ENCODE assay signal across 1 cellular context in genomic region chr7:88219781-88220747, GRCh38.
TF ChIP-seq lines count a peak whose summit lies in the region.

Gene SRI (minus strand): TSS chr7:88220038. CDS start chr7:88220026, 12 bp downstream.

TF ChIP-seq in K562, 482 proteins besides CTCF, POLR2A, EP300 and RAD21 (continued from another document and continues in another):
- TF ChIP-seq PRDM10 (IDR thresholded peaks at IDR 0.05; ENCODE audit: partially characterized antibody) (peak; percentile 100), ZNF24 (IDR thresholded peaks at IDR 0.05) (0 out of 2 replicates have a peak, but pooled peaks have one; percentile 29), ZFX (CRISPR knock-in tag; IDR thresholded peaks at IDR 0.05) (peak; percentile 95), SFPQ (IDR thresholded peaks at IDR 0.05; ENCODE audit: low read depth, low read length) (no peak), PCBP1 (IDR thresholded peaks at IDR 0.05; ENCODE audit: low read depth, low read length, poor library complexity, severe bottlenecking) (peak; percentile 34), EGR1 (conservative IDR thresholded peaks at IDR 0.05) (peak; percentile 43), MNT (conservative IDR thresholded peaks at IDR 0.05) (peak; percentile 48 to 81; a peak in 3 of 4 replicates), ASH1L (IDR thresholded peaks at IDR 0.05; ENCODE audit: borderline replicate concordance, low read depth, partially characterized antibody) (peak; percentile 84), ZNF668 (CRISPR knock-in tag; IDR thresholded peaks at IDR 0.05) (no peak), ZHX1 (conservative IDR thresholded peaks at IDR 0.05; ENCODE audit: low read length) (0 out of 2 replicates have a peak, but pooled peaks have one; percentile 35), KAT7 (CRISPR knock-in tag; IDR thresholded peaks at IDR 0.05; ENCODE audit: borderline replicate concordance) (peak; percentile 61; the same call in 1 of the 2 replicates), ZKSCAN1 (IDR thresholded peaks at IDR 0.05; ENCODE audit: low read depth, low read length) (peak; percentile 42; the same call in 1 of the 2 replicates), XRCC5 (IDR thresholded peaks at IDR 0.05; ENCODE audit: low read depth, low read length) (peak; percentile 94), ZBTB17 (CRISPR knock-in tag; IDR thresholded peaks at IDR 0.05) (0 out of 2 replicates have a peak, but pooled peaks have one; percentile 15), ZNF740 (CRISPR knock-in tag; IDR thresholded peaks at IDR 0.05) (0 out of 2 replicates have a peak, but pooled peaks have one; percentile 20), ZNF740 (tag; IDR thresholded peaks at IDR 0.05) (no peak), HMG20B (CRISPR knock-in tag; IDR thresholded peaks at IDR 0.05) (no peak), ATF7 (IDR thresholded peaks at IDR 0.05) (peak; percentile 100), JUNB (CRISPR knock-in tag; conservative IDR thresholded peaks at IDR 0.05) (no peak), SREBF1 (IDR thresholded peaks at IDR 0.05; ENCODE audit: borderline replicate concordance, low read depth, low read length) (peak; percentile 83; the same call in 1 of the 2 replicates), ZBTB33 (CRISPR knock-in tag; IDR thresholded peaks at IDR 0.05) (0 out of 2 replicates have a peak, but pooled peaks have one; percentile 41), PHF8 (IDR thresholded peaks at IDR 0.05; ENCODE audit: borderline replicate concordance, low read length) (peak; percentile 92), GABPB2 (CRISPR knock-in tag; conservative IDR thresholded peaks at IDR 0.05) (no peak), SMARCB1 (IDR thresholded peaks at IDR 0.05; ENCODE audit: insufficient read length, low read depth) (no peak), THAP7 (CRISPR knock-in tag; IDR thresholded peaks at IDR 0.05) (peak; percentile 81; the same call in 1 of the 2 replicates), TOE1 (IDR thresholded peaks at IDR 0.05; ENCODE audit: borderline replicate concordance) (peak; percentile 93), TOE1 (CRISPR knock-in tag; IDR thresholded peaks at IDR 0.05; ENCODE audit: borderline replicate concordance, low read depth) (no peak), MTA3 (IDR thresholded peaks at IDR 0.05; ENCODE audit: borderline replicate concordance) (peak; percentile 64; the same call in 1 of the 2 replicates), GTF2F1 (IDR thresholded peaks at IDR 0.05; ENCODE audit: low read depth, low read length) (no peak), FOXA3 (CRISPR knock-in tag; conservative IDR thresholded peaks at IDR 0.05 in 1 of 2, IDR thresholded peaks at IDR 0.05 in 1 of 2) (no peak), ARID4B (CRISPR knock-in tag; IDR thresholded peaks at IDR 0.05) (0 out of 2 replicates have a peak, but pooled peaks have one; percentile 26), GMEB1 (CRISPR knock-in tag; IDR thresholded peaks at IDR 0.05) (peak; percentile 57; the same call in 1 of the 2 replicates), ZBTB7A (IDR thresholded peaks at IDR 0.05; ENCODE audit: borderline replicate concordance, control insufficient read depth, low read depth, low read length) (peak; percentile 31; the same call in 1 of the 2 replicates), NR2C2 (CRISPR knock-in tag; IDR thresholded peaks at IDR 0.05) (no peak), NR2C2 (tag; IDR thresholded peaks at IDR 0.05) (peak; percentile 30; the same call in 1 of the 2 replicates), ZNF232 (CRISPR knock-in tag; IDR thresholded peaks at IDR 0.05) (no peak), SMAD1 (IDR thresholded peaks at IDR 0.05; ENCODE audit: low read depth, low read length, partially characterized antibody) (peak; percentile 28), ZBTB1 (CRISPR knock-in tag; IDR thresholded peaks at IDR 0.05; ENCODE audit: borderline replicate concordance, low read depth) (0 out of 2 replicates have a peak, but pooled peaks have one; percentile 10)
